11 cellular contexts compared by ENCODE assay signal in the genomic region with DNA sequence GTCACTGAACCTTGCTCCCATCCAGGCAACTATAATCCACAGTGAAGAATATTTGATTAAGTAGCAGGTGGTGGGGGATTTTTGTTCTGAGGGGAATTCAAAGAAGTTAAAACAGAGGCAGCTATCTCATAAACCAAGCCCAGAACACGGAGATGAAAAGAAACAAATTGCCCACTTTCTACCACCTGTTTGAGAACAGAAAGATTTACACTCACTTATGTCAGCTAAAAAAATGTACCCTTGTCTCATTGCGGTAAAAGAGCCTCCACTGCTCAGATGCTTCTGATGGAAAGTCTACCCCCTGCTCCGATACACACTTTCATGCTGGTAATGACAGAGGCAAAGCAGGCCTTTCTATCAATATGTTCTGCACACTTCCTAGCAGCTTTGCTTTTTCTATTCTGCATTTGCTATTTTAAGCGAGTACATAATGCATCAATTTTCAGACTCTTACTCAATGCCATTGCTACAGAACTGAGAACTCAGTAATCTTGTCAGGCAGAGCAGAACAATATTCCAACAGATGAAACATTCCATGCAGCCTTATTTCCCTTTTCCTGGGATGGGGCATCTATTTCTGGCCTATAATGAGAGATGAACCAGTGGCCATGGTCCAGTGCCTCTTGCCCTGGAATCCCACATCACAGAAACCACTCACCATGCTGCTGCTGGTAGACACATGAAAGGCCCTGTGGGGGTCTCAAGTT. TPM values are rescaled to one million over a fixed set of nuclear protein-coding genes. Genes with fewer than 3 reads are reported as not detected.
DNase-seq lines count a peak whose midpoint lies in the region; ATAC-seq and TF ChIP-seq lines count a peak whose summit lies in the region.
"Had no signal": no experiment of that assay in that cellular context is flagged by ENCODE, and none has a peak within 500 bp of the region (broad histone marks: within the 10 kb centered on the region; RNA-seq: fewer than 3 reads in every experiment).

No MANE protein-coding gene starts in this region.

- H3K4me3 ChIP-seq in right atrium auricular region: no peak overlapping the region
- no peak overlapping the region for H3K4me3 ChIP-seq in PC-9
- H3K4me3 ChIP-seq: SJSA1 had no signal

- H3F3A ChIP-seq in PC-9 (ENCODE audit: insufficient read depth, low read depth): no peaks in the 10 kb centered on the region

- H3K9me2 ChIP-seq in PC-9 (ENCODE audit: insufficient read depth): no peaks in the 10 kb centered on the region

- H3K4me1 ChIP-seq in right atrium auricular region (peaks cover 0 to 36% of the 10 kb centered on the region in 2 donors), PC-9 (replicated peaks; ENCODE audit: insufficient read depth) (0 out of 2 replicates have a peak, but pooled peaks cover 4% of the 10 kb centered on the region)

- H3K79me2 ChIP-seq in PC-9 (ENCODE audit: low read depth): no peaks in the 10 kb centered on the region

- H3K27me3 ChIP-seq in right atrium auricular region: no peaks in the 10 kb centered on the region
- H3K27me3 ChIP-seq in PC-9 (ENCODE audit: insufficient read depth, low read depth): no peaks in the 10 kb centered on the region
- H3K27me3 ChIP-seq: SJSA1 had no signal

- intact Hi-C loops in left ventricle myocardium superior (cut with micrococcal nuclease) (no loop called here), PC-9 (cut with micrococcal nuclease; ENCODE audit: unreplicated experiment) (no loop called here)

- H3K36me3 ChIP-seq in right atrium auricular region (no peaks in the 10 kb centered on the region), PC-9 (ENCODE audit: low read depth) (no peaks in the 10 kb centered on the region)
- H3K36me3 ChIP-seq: SJSA1 had no signal

- H4K20me1 ChIP-seq in PC-9 (ENCODE audit: insufficient read depth): no peaks in the 10 kb centered on the region

- H3K9me3 ChIP-seq in right atrium auricular region (no peaks in the 10 kb centered on the region), PC-9 (ENCODE audit: insufficient read depth, low read depth) (no peaks in the 10 kb centered on the region)
- H3K9me3 ChIP-seq: SJSA1 had no signal

- no peak overlapping the region for H2AFZ ChIP-seq in PC-9

- BruUV-seq in PC-9 (replicated peaks; lab: Mats Ljungman, UMichigan): no TSS peak

- ATAC-seq in left ventricle myocardium superior (peak; percentile 28), HG02852 (IDR thresholded peaks at IDR 0.05; ENCODE audit: unreplicated experiment) (peak; percentile 58)

- H3K4me2 ChIP-seq in PC-9: no peak overlapping the region

- POLR2A ChIA-PET in PC-9 (lab: Charles Lee; ENCODE audit: unreplicated experiment): no interaction called here

- CTCF ChIA-PET in PC-9 (lab: Charles Lee): no interaction called here

- TF ChIP-seq CTCF in right atrium auricular region (IDR thresholded peaks at IDR 0.05): no peak
- TF ChIP-seq CTCF in PC-9 (conservative IDR thresholded peaks at IDR 0.05): no peak

- DNase-seq in left ventricle myocardium superior (no peak), right atrium auricular region (ENCODE audit: low spot score) (no peak), AML-193 (lab: John Stamatoyannopoulos, UW) (no peak), PC-9 (no peak), SIG-M5 treated with dmso at 0.1 percent for 504 hours (lab: John Stamatoyannopoulos, UW; ENCODE audit: unreplicated experiment) (no peak), SKM-1 treated with dmso at 0.1 percent for 144 hours (lab: John Stamatoyannopoulos, UW; ENCODE audit: unreplicated experiment) (no peak)
- DNase-seq: stimulated activated CD4-positive, alpha-beta T cell treated with anti-CD3 and anti-CD28 coated beads, Interleukin-2, amount 100 ng/mL, for 48 hours; trophoblast cell had no signal

- H3K27ac ChIP-seq in right atrium auricular region (peak overlapping the region in 1 of 2 donors; percentile 22), cingulate gyrus (ENCODE audit: low read depth, low read length) (peak overlapping the region; percentile 67), PC-9 (no peak overlapping the region)
- H3K27ac ChIP-seq: SJSA1 had no signal

RNA-seq across cellular contexts. Expression of a gene that starts 29.0 kb away (rescaled TPM):
- total RNA-seq in left ventricle myocardium superior: 1.4 TPM
- 1 to 10 TPM in 1 of 2 donors, under 1 TPM in 1; 0.75 to 1.0 TPM for total RNA-seq in right atrium auricular region
- total RNA-seq in PC-9 (2021): 1.8 and 2.1 TPM in 2 replicates
